ENCODE assay signal across 26 cellular contexts in genomic region chr10:120975072-120975910, GRCh38.
A peak's percentile ranks its signal among the peaks of the same experiment; 100 is the strongest.
DNase-seq lines count a peak whose midpoint lies in the region; ATAC-seq, FAIRE-seq and TF ChIP-seq lines count a peak whose summit lies in the region.
"Had no signal": no experiment of that assay in that cellular context is flagged by ENCODE, and none has a peak within 500 bp of the region (broad histone marks: within the 10 kb centered on the region; RNA-seq: fewer than 3 reads in every experiment).

No MANE protein-coding gene starts in this region.

- H3K36me3 Mint-ChIP-seq in mesothelial cell of epicardium (peaks cover 26% of the 10 kb centered on the region), osteocyte (ENCODE audit: unreplicated experiment) (no peaks in the 10 kb centered on the region)
- H3K36me3 Mint-ChIP-seq: CD4-positive, alpha-beta memory T cell; CD4-positive, CD25-positive, alpha-beta regulatory T cell; CD8-positive, alpha-beta memory T cell had no signal

- no peak for TF ChIP-seq CTCF in HepG2 (CRISPR knock-in tag; IDR thresholded peaks at IDR 0.05)
- no peak for TF ChIP-seq CTCF in right lobe of liver (IDR thresholded peaks at IDR 0.05)
- TF ChIP-seq CTCF in HEK293 (tag by site-specific recombination; IDR thresholded peaks at IDR 0.05) = no peak
- no peak for TF ChIP-seq CTCF in mesothelial cell of epicardium (IDR thresholded peaks at IDR 0.05; ENCODE audit: unreplicated experiment)
- no peak for TF ChIP-seq CTCF in osteocyte (IDR thresholded peaks at IDR 0.05)

- H4K20me1 ChIP-seq in HepG2 (ENCODE audit: insufficient read depth, low read length) = no peaks in the 10 kb centered on the region
- H4K20me1 ChIP-seq: BLaER1 had no signal

- no peaks in the 10 kb centered on the region for H3K27me3 Mint-ChIP-seq in mesothelial cell of epicardium (ENCODE audit: low read depth)
- H3K27me3 Mint-ChIP-seq in osteocyte (ENCODE audit: unreplicated experiment) = peaks cover 40% of the 10 kb centered on the region

- peaks cover 11% of the 10 kb centered on the region for H3K4me1 ChIP-seq in HepG2 (ENCODE audit: insufficient read depth, low read length)
- peaks cover 0 to 6% (median 0%) of the 10 kb centered on the region in 4 donors for H3K4me1 ChIP-seq in right lobe of liver
- peaks cover 28% of the 10 kb centered on the region for H3K4me1 ChIP-seq in HEK293 (ENCODE audit: control insufficient read depth, insufficient read depth, low read length)
- H3K4me1 ChIP-seq: BE2C had no signal

- no peak overlapping the region for H3K4me2 ChIP-seq in HepG2 (ENCODE audit: low read depth, low read length)
- H3K4me2 ChIP-seq: BLaER1 had no signal

- 52% methylated on average over 4 of the region's 4 CpGs for WGBS in HepG2 (ENCODE audit: low lambda C conversion rate)
- WGBS in right lobe of liver (ENCODE audit: insufficient coverage, low coverage, low lambda C conversion rate, missing lambda C conversion rate) = 74% methylated on average over 3 of the region's 4 CpGs

- no peak for FAIRE-seq in HepG2 (lab: Jason Lieb, UNC)
- FAIRE-seq in H54 (lab: Jason Lieb, UNC) = no peak
- FAIRE-seq: A204.1, D721Med, G401.6, GM12891, GM19239 had no signal

- H3K4me1 Mint-ChIP-seq in mesothelial cell of epicardium (peaks cover 49% of the 10 kb centered on the region), osteocyte (ENCODE audit: unreplicated experiment) (peaks cover 3% of the 10 kb centered on the region)

- H3K27me3 ChIP-seq in HepG2 (ENCODE audit: control insufficient read depth in 1 of 2, insufficient read depth in 2 of 2, low read length in 2 of 2) (peaks cover 8 to 19% of the 10 kb centered on the region in 2 experiments), right lobe of liver (peaks cover 0 to 10% of the 10 kb centered on the region in 2 donors)

- H3K4me3 Mint-ChIP-seq in mesothelial cell of epicardium (no peak overlapping the region), osteocyte (ENCODE audit: unreplicated experiment) (no peak overlapping the region)
- H3K4me3 Mint-ChIP-seq: CD4-positive, alpha-beta memory T cell; CD4-positive, CD25-positive, alpha-beta regulatory T cell; CD8-positive, alpha-beta memory T cell had no signal

- intact Hi-C loops in HepG2 (cut with micrococcal nuclease; ENCODE audit: unreplicated experiment) (no loop called here), right lobe of liver (cut with DNase I) (no loop called here)

- in situ Hi-C loops in HepG2 (cut with HindIII; ENCODE audit: extremely low pct_ligation_motif_present, low pct_unique_long_range_greater_than_20kb) = no loop called here

- no peak overlapping the region for H3K4me3 ChIP-seq in HepG2 (replicated peaks in 1 of 3; ENCODE audit: insufficient read depth in 1 of 3, low read depth in 2 of 3, low read length in 3 of 3)
- no peak overlapping the region for H3K4me3 ChIP-seq in right lobe of liver
- H3K4me3 ChIP-seq in HEK293 (ENCODE audit: low read depth, low read length) = no peak overlapping the region
- H3K4me3 ChIP-seq: BLaER1 had no signal

- H3K36me3 ChIP-seq in HepG2 (replicated peaks in 1 of 2; ENCODE audit: control insufficient read depth in 1 of 2, insufficient read depth in 2 of 2, low read length in 2 of 2) (no peaks in the 10 kb centered on the region), right lobe of liver (no peaks in the 10 kb centered on the region), HEK293 (ENCODE audit: control insufficient read depth in 2 of 2, insufficient read depth in 1 of 2, low read length in 2 of 2) (no peaks in the 10 kb centered on the region)
- H3K36me3 ChIP-seq: BE2C, BLaER1 had no signal

- POLR2A ChIA-PET in HepG2 (lab: Yijun Ruan, JAX) (no interaction called here), HEK293 (lab: Yijun Ruan, JAX) (no interaction called here)

- no peak overlapping the region for H2AFZ ChIP-seq in HepG2 (ENCODE audit: low read length)

- no peaks in the 10 kb centered on the region for H3K79me2 ChIP-seq in HepG2 (ENCODE audit: insufficient read depth, low read length)

- no peaks in the 10 kb centered on the region for H3K9me3 ChIP-seq in HepG2 (ENCODE audit: low read length)
- H3K9me3 ChIP-seq in right lobe of liver = no peaks in the 10 kb centered on the region
- no peaks in the 10 kb centered on the region; the same call in 1 of the 2 replicates for H3K9me3 ChIP-seq in HEK293 (ENCODE audit: control insufficient read depth, insufficient read depth, low read depth, low read length)

- no peak overlapping the region for H3K9ac ChIP-seq in HepG2 (ENCODE audit: insufficient read depth, low read depth, low read length)
- H3K9ac ChIP-seq: BLaER1 had no signal

- no peak for TF ChIP-seq RAD21 in HepG2 (CRISPR knock-in tag; IDR thresholded peaks at IDR 0.05)

- peak overlapping the region; percentile 3 for H3K27ac Mint-ChIP-seq in mesothelial cell of epicardium
- no peak overlapping the region for H3K27ac Mint-ChIP-seq in osteocyte (ENCODE audit: unreplicated experiment)
- H3K27ac Mint-ChIP-seq: CD14-positive monocyte; CD4-positive, alpha-beta memory T cell; CD4-positive, CD25-positive, alpha-beta regulatory T cell; CD8-positive, alpha-beta memory T cell had no signal

- BruUV-seq in HepG2 (replicated peaks; lab: Mats Ljungman, UMichigan) = no TSS peak

- H3K9me3 Mint-ChIP-seq in mesothelial cell of epicardium (peaks cover 23% of the 10 kb centered on the region), osteocyte (ENCODE audit: unreplicated experiment) (peaks cover 13% of the 10 kb centered on the region)

- CTCF ChIA-PET in HepG2 (lab: Yijun Ruan, JAX; ENCODE audit: low intra/inter-chr PET ratio, low total read pairs) = no interaction called here
- CTCF ChIA-PET in HEK293 (lab: Yijun Ruan, JAX) = interaction anchor here (1.4 kb wide), 1 partner anchor 26 kb away, joined by 6 read pairs; no protein-coding TSS in a partner anchor

- ATAC-seq in HepG2 (no peak), right lobe of liver (no peak), HG02970 (IDR thresholded peaks at IDR 0.05; ENCODE audit: low FRiP score, unreplicated experiment) (no peak)

- H3K27ac ChIP-seq in HepG2 (ENCODE audit: extremely low read length, insufficient read depth, low read length) (no peak overlapping the region), right lobe of liver (no peak overlapping the region), HEK293 (ENCODE audit: extremely low read depth, low read depth, low read length) (no peak overlapping the region)
- H3K27ac ChIP-seq: BLaER1 had no signal

- DNase-seq in HepG2 (ENCODE audit: low spot score) = no peak
- DNase-seq in right lobe of liver = no peak
- DNase-seq in amniotic epithelial cell (ENCODE audit: low read depth) = peak; percentile 4
- no peak for DNase-seq in mesothelial cell of epicardium (ENCODE audit: low spot score in 2 of 2, unreplicated experiment in 2 of 2)
- no peak for DNase-seq in osteocyte (ENCODE audit: extremely low spot score, unreplicated experiment)
- no peak for DNase-seq in H54 (ENCODE audit: insufficient read length, low spot score)
- DNase-seq: 8988T; ACHN; BE2C; C1 segment of cervical spinal cord; Calu3; CD4-positive, alpha-beta memory T cell; CD4-positive, CD25-positive, alpha-beta regulatory T cell; CD8-positive, alpha-beta memory T cell; COR-L47; DMS79 treated with DMSO at 0.1 percent for 48 hours; GF-D8 had no signal

- TF ChIP-seq EP300 in HepG2 (IDR thresholded peaks at IDR 0.05; ENCODE audit: low read depth in 2 of 2, low read length in 2 of 2) (no peak), HepG2 (CRISPR knock-in tag; IDR thresholded peaks at IDR 0.05; ENCODE audit: borderline replicate concordance) (no peak)

- TF ChIP-seq POLR2A in HepG2 (IDR thresholded peaks at IDR 0.05; ENCODE audit: insufficient read depth in 1 of 2, low read depth in 2 of 2, low read length in 2 of 2) (no peak), right lobe of liver (IDR thresholded peaks at IDR 0.05) (no peak), H54 (IDR thresholded peaks at IDR 0.05; ENCODE audit: low read depth, low read length) (no peak)

TF ChIP-seq in HepG2, 621 proteins besides CTCF, POLR2A, EP300 and RAD21 (continues in another document):
- TF ChIP-seq TMF1 (CRISPR knock-in tag; IDR thresholded peaks at IDR 0.05; ENCODE audit: low read depth) (no peak), CREB1 (IDR thresholded peaks at IDR 0.05) (peak; percentile 73), CREB1 (CRISPR knock-in tag; IDR thresholded peaks at IDR 0.05) (no peak)

TF ChIP-seq in HEK293, 187 proteins besides CTCF, POLR2A, EP300 and RAD21 (continues in another document):
- peak; percentile 100 for TF ChIP-seq ZNF140 (tag by site-specific recombination; IDR thresholded peaks at IDR 0.05)
- peak; percentile 53; the same call in 1 of the 2 replicates for TF ChIP-seq TRIM28 (IDR thresholded peaks at IDR 0.05; ENCODE audit: borderline replicate concordance, low read length)
- peak; percentile 75 for TF ChIP-seq SETDB1 (IDR thresholded peaks at IDR 0.05; ENCODE audit: insufficient read length, low read length)
- no peak for TF ChIP-seq TCF7L2 (IDR thresholded peaks at IDR 0.05; ENCODE audit: borderline replicate concordance, low read depth, low read length)
- TF ChIP-seq ZNF530 (tag by site-specific recombination; IDR thresholded peaks at IDR 0.05; ENCODE audit: low read depth) = no peak
- TF ChIP-seq PBX3 (CRISPR knock-in tag; IDR thresholded peaks at IDR 0.05) = no peak
- TF ChIP-seq ZNF248 (tag by site-specific recombination; IDR thresholded peaks at IDR 0.05) = no peak
- TF ChIP-seq HIC1 (tag by site-specific recombination; IDR thresholded peaks at IDR 0.05) = no peak

Comparison
In these comparisons a context has a peak if more than half of its experiments do, and no peak if none do; other contexts are left out.
1. Of the 63 proteins assayed by ChIP-seq in both HepG2 and HEK293: peak only in HepG2: none; only in HEK293: SETDB1; in both: none; in neither: 62.